In the genomic region with DNA sequence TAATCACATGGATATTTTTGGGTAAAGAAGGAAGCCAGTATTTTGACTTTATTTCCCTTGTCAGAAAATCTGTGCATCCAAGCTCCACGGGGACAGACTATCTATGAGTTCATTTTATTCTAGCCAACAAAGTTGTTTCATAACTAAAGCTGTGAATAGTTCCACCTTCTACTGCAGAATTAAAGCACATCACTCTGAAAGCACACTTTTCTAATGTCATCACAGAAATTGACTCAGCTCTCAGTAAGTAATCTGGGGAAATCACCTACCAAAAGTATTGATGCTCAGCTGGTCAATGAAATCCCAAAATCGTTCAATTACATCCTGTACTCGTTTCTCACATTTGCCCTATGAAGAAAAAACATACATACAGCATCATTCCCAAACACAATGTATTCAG, we compare ENCODE assay signal across 17 cellular contexts. TPM values are rescaled to one million over a fixed set of nuclear protein-coding genes. Genes with fewer than 3 reads are reported as not detected.
DNase-seq lines count a peak whose midpoint lies in the region; ATAC-seq and TF ChIP-seq lines count a peak whose summit lies in the region.
"Had no signal": no experiment of that assay in that cellular context is flagged by ENCODE, and none has a peak within 500 bp of the region (broad histone marks: within the 10 kb centered on the region; RNA-seq: fewer than 3 reads in every experiment).

No MANE protein-coding gene starts in this region.

- H3K27ac ChIP-seq in CD8-positive, alpha-beta T cell (ENCODE audit: low read depth, low read length): no peak overlapping the region
- H3K27ac ChIP-seq in foreskin keratinocyte: no peak overlapping the region

- CTCF ChIA-PET in CD8-positive, alpha-beta T cell (lab: Charles Lee): no interaction called here

- peak overlapping the region; percentile 97 for H3K27ac Mint-ChIP-seq in activated T-cell treated with anti-CD3 and anti-CD28 coated beads, Interleukin-2, amount 50 U/mL, for 72 hours
- peak overlapping the region; percentile 50 for H3K27ac Mint-ChIP-seq in CD8-positive, alpha-beta T cell
- peak overlapping the region; percentile 76 for H3K27ac Mint-ChIP-seq in activated T-helper 17 cell treated with anti-CD3 and anti-CD28 coated beads, Interleukin-2, amount 50 U/mL, for 72 hours
- H3K27ac Mint-ChIP-seq in stimulated activated memory B cell treated with anti-CD40 and anti-IgM and Interleukin-4, amounts not matched to agents 10 μg/mL and 1 μg/mL and 100 μg/mL, for 72 hours: peak overlapping the region; percentile 77
- H3K27ac Mint-ChIP-seq: B cell had no signal

- no peaks in the 10 kb centered on the region for H3K9me3 Mint-ChIP-seq in activated T-cell treated with anti-CD3 and anti-CD28 coated beads, Interleukin-2, amount 50 U/mL, for 72 hours
- no peaks in the 10 kb centered on the region for H3K9me3 Mint-ChIP-seq in CD8-positive, alpha-beta T cell
- H3K9me3 Mint-ChIP-seq in activated T-helper 17 cell treated with anti-CD3 and anti-CD28 coated beads, Interleukin-2, amount 50 U/mL, for 72 hours: no peaks in the 10 kb centered on the region
- H3K9me3 Mint-ChIP-seq in stimulated activated memory B cell treated with anti-CD40 and anti-IgM and Interleukin-4, amounts not matched to agents 10 μg/mL and 1 μg/mL and 100 μg/mL, for 72 hours: no peaks in the 10 kb centered on the region

- peak; percentile 69 to 70 for ATAC-seq in activated T-cell treated with anti-CD3 and anti-CD28 coated beads, Interleukin-2, amount 50 U/mL, for 72 hours (replicated peaks in 1 of 2)
- ATAC-seq in CD8-positive, alpha-beta T cell: no peak
- ATAC-seq in activated T-helper 17 cell treated with anti-CD3 and anti-CD28 coated beads, Interleukin-2, amount 50 U/mL, for 72 hours (replicated peaks): peak; percentile 71
- no peak for ATAC-seq in stimulated activated memory B cell treated with anti-CD40 and anti-IgM and Interleukin-4, amounts not matched to agents 10 μg/mL and 1 μg/mL and 100 μg/mL, for 72 hours
- no peak for ATAC-seq in foreskin keratinocyte

- POLR2A ChIA-PET in CD8-positive, alpha-beta T cell (lab: Charles Lee): no interaction called here

- no peak overlapping the region for H3K4me3 ChIP-seq in CD8-positive, alpha-beta T cell (ENCODE audit: low read depth, low read length)

- no peaks in the 10 kb centered on the region for H3K4me1 ChIP-seq in CD8-positive, alpha-beta T cell (ENCODE audit: insufficient read depth, low read length)
- H3K4me1 ChIP-seq in foreskin keratinocyte: no peaks in the 10 kb centered on the region

- H3K4me3 Mint-ChIP-seq in activated T-cell treated with anti-CD3 and anti-CD28 coated beads, Interleukin-2, amount 50 U/mL, for 72 hours: peak overlapping the region; percentile 4 to 56
- no peak overlapping the region for H3K4me3 Mint-ChIP-seq in CD8-positive, alpha-beta T cell
- peak overlapping the region; percentile 35 for H3K4me3 Mint-ChIP-seq in activated T-helper 17 cell treated with anti-CD3 and anti-CD28 coated beads, Interleukin-2, amount 50 U/mL, for 72 hours
- no peak overlapping the region for H3K4me3 Mint-ChIP-seq in stimulated activated memory B cell treated with anti-CD40 and anti-IgM and Interleukin-4, amounts not matched to agents 10 μg/mL and 1 μg/mL and 100 μg/mL, for 72 hours
- H3K4me3 Mint-ChIP-seq: B cell had no signal

- H3K36me3 Mint-ChIP-seq in activated T-cell treated with anti-CD3 and anti-CD28 coated beads, Interleukin-2, amount 50 U/mL, for 72 hours (ENCODE audit: insufficient read depth in 2 of 2): peaks cover 3 to 6% of the 10 kb centered on the region in 2 donors
- H3K36me3 Mint-ChIP-seq in CD8-positive, alpha-beta T cell: peaks cover 86% of the 10 kb centered on the region
- peaks cover 98% of the 10 kb centered on the region for H3K36me3 Mint-ChIP-seq in activated T-helper 17 cell treated with anti-CD3 and anti-CD28 coated beads, Interleukin-2, amount 50 U/mL, for 72 hours (ENCODE audit: low read depth)
- peaks cover 54% of the 10 kb centered on the region for H3K36me3 Mint-ChIP-seq in stimulated activated memory B cell treated with anti-CD40 and anti-IgM and Interleukin-4, amounts not matched to agents 10 μg/mL and 1 μg/mL and 100 μg/mL, for 72 hours

- H3K36me3 ChIP-seq in CD8-positive, alpha-beta T cell (ENCODE audit: insufficient read depth, low read length): peaks cover 51% of the 10 kb centered on the region

- H3K27me3 Mint-ChIP-seq in activated T-cell treated with anti-CD3 and anti-CD28 coated beads, Interleukin-2, amount 50 U/mL, for 72 hours (ENCODE audit: low read depth): no peaks in the 10 kb centered on the region
- no peaks in the 10 kb centered on the region for H3K27me3 Mint-ChIP-seq in CD8-positive, alpha-beta T cell (ENCODE audit: low read depth)
- no peaks in the 10 kb centered on the region for H3K27me3 Mint-ChIP-seq in activated T-helper 17 cell treated with anti-CD3 and anti-CD28 coated beads, Interleukin-2, amount 50 U/mL, for 72 hours
- no peaks in the 10 kb centered on the region for H3K27me3 Mint-ChIP-seq in stimulated activated memory B cell treated with anti-CD40 and anti-IgM and Interleukin-4, amounts not matched to agents 10 μg/mL and 1 μg/mL and 100 μg/mL, for 72 hours
- H3K27me3 Mint-ChIP-seq: B cell had no signal

- no peak for TF ChIP-seq CTCF in CD8-positive, alpha-beta T cell (IDR thresholded peaks at IDR 0.05)
- TF ChIP-seq CTCF in foreskin keratinocyte (conservative IDR thresholded peaks at IDR 0.05): no peak

- H3K4me1 Mint-ChIP-seq in activated T-cell treated with anti-CD3 and anti-CD28 coated beads, Interleukin-2, amount 50 U/mL, for 72 hours (ENCODE audit: low read depth): peaks cover 46% of the 10 kb centered on the region
- peaks cover 8% of the 10 kb centered on the region for H3K4me1 Mint-ChIP-seq in CD8-positive, alpha-beta T cell (ENCODE audit: low read depth)
- H3K4me1 Mint-ChIP-seq in activated T-helper 17 cell treated with anti-CD3 and anti-CD28 coated beads, Interleukin-2, amount 50 U/mL, for 72 hours: peaks cover 36% of the 10 kb centered on the region
- peaks cover 5% of the 10 kb centered on the region for H3K4me1 Mint-ChIP-seq in stimulated activated memory B cell treated with anti-CD40 and anti-IgM and Interleukin-4, amounts not matched to agents 10 μg/mL and 1 μg/mL and 100 μg/mL, for 72 hours
- H3K4me1 Mint-ChIP-seq: B cell had no signal

- intact Hi-C loops in CD8-positive, alpha-beta T cell (cut with DNase I, micrococcal nuclease): no loop called here

- no peak for DNase-seq in activated T-cell treated with anti-CD3 and anti-CD28 coated beads, Interleukin-2, amount 50 U/mL, for 72 hours
- no peak for DNase-seq in activated T-cell treated with anti-CD3 and anti-CD28 coated beads, Interleukin-2, amount 50 U/mL, for 1 hour
- DNase-seq in CD8-positive, alpha-beta T cell: no peak
- no peak for DNase-seq in foreskin keratinocyte
- no peak for DNase-seq in nucleus accumbens (lab: John Stamatoyannopoulos, UW)
- DNase-seq: ACHN, DMS 273 treated with DMSO at 0.1 percent for 48 hours, KG1, NCI-H1048, NCI-H146, NCI-H345, NCI-H526 treated with DMSO at 0.1 percent for 48 hours, OCI-M1, RPMI8226 had no signal

- H3K27me3 ChIP-seq in CD8-positive, alpha-beta T cell (ENCODE audit: insufficient read depth, low read length): no peaks in the 10 kb centered on the region
- no peaks in the 10 kb centered on the region for H3K27me3 ChIP-seq in foreskin keratinocyte

- H3K9me3 ChIP-seq in CD8-positive, alpha-beta T cell (ENCODE audit: low read length): no peaks in the 10 kb centered on the region

RNA-seq across cellular contexts. Expression of gene IAH1, which starts 19.1 kb away (rescaled TPM):
- 10 to 100 TPM; 70.4 to 75.9 TPM for total RNA-seq in activated T-cell treated with anti-CD3 and anti-CD28 coated beads, Interleukin-2, amount 50 U/mL, for 72 hours
- 10 to 100 TPM; 48.2 to 52.5 TPM for total RNA-seq in CD8-positive, alpha-beta T cell
- total RNA-seq in activated T-helper 17 cell treated with anti-CD3 and anti-CD28 coated beads, Interleukin-2, amount 50 U/mL, for 72 hours: 10 to 100 TPM; 61.2 to 65.1 TPM
- total RNA-seq in foreskin keratinocyte: 62.0 and 71.7 TPM in 2 replicates
- polyA plus RNA-seq in foreskin keratinocyte: 78.7 and 80.7 TPM in 2 replicates

Comparison
In these comparisons a context has a peak if more than half of its experiments do, and no peak if none do; other contexts are left out.
1. ATAC-seq: peak in activated T-cell treated with anti-CD3 and anti-CD28 coated beads, Interleukin-2, amount 50 U/mL, for 72 hours (2 of 2) and activated T-helper 17 cell treated with anti-CD3 and anti-CD28 coated beads, Interleukin-2, amount 50 U/mL, for 72 hours (single experiment); none in CD8-positive, alpha-beta T cell (single experiment), stimulated activated memory B cell treated with anti-CD40 and anti-IgM and Interleukin-4, amounts not matched to agents 10 μg/mL and 1 μg/mL and 100 μg/mL, for 72 hours (single experiment) and foreskin keratinocyte (single experiment).
2. H3K4me3 Mint-ChIP-seq: peak in activated T-cell treated with anti-CD3 and anti-CD28 coated beads, Interleukin-2, amount 50 U/mL, for 72 hours (2 of 2) and activated T-helper 17 cell treated with anti-CD3 and anti-CD28 coated beads, Interleukin-2, amount 50 U/mL, for 72 hours (single experiment); none in CD8-positive, alpha-beta T cell (single experiment) and stimulated activated memory B cell treated with anti-CD40 and anti-IgM and Interleukin-4, amounts not matched to agents 10 μg/mL and 1 μg/mL and 100 μg/mL, for 72 hours (single experiment).
3. Peak in every context shown above with its lines, with median percentiles within 50 percentile points of each other: H3K27ac Mint-ChIP-seq.